ENCODE assay signal across 8 cellular contexts in genomic region chr6:137234505-137234863, GRCh38. TPM values are rescaled to one million over a fixed set of nuclear protein-coding genes. Genes with fewer than 3 reads are reported as not detected.
DNase-seq lines count a peak whose midpoint lies in the region.

No MANE protein-coding gene starts in this region.

- no peak overlapping the region for H3K27ac Mint-ChIP-seq in stimulated activated naive CD8-positive, alpha-beta T cell treated with anti-CD3 and anti-CD28 coated beads, Interleukin-15, Interleukin-2, amounts not matched to agents 100 ng/mL and 50 ng/mL, for 24 hours

- H3K4me3 Mint-ChIP-seq in stimulated activated naive CD8-positive, alpha-beta T cell treated with anti-CD3 and anti-CD28 coated beads, Interleukin-15, Interleukin-2, amounts not matched to agents 100 ng/mL and 50 ng/mL, for 24 hours = peak overlapping the region; percentile 65

- peaks cover 6% of the 10 kb centered on the region for H3K9me3 Mint-ChIP-seq in stimulated activated naive CD8-positive, alpha-beta T cell treated with anti-CD3 and anti-CD28 coated beads, Interleukin-15, Interleukin-2, amounts not matched to agents 100 ng/mL and 50 ng/mL, for 24 hours

- H3K36me3 Mint-ChIP-seq in stimulated activated naive CD8-positive, alpha-beta T cell treated with anti-CD3 and anti-CD28 coated beads, Interleukin-15, Interleukin-2, amounts not matched to agents 100 ng/mL and 50 ng/mL, for 24 hours (ENCODE audit: low read depth) = peaks cover 4% of the 10 kb centered on the region

- peaks cover 54% of the 10 kb centered on the region for H3K4me1 Mint-ChIP-seq in stimulated activated naive CD8-positive, alpha-beta T cell treated with anti-CD3 and anti-CD28 coated beads, Interleukin-15, Interleukin-2, amounts not matched to agents 100 ng/mL and 50 ng/mL, for 24 hours (ENCODE audit: low read depth)

- no peaks in the 10 kb centered on the region for H3K27me3 Mint-ChIP-seq in stimulated activated naive CD8-positive, alpha-beta T cell treated with anti-CD3 and anti-CD28 coated beads, Interleukin-15, Interleukin-2, amounts not matched to agents 100 ng/mL and 50 ng/mL, for 24 hours

- peak; percentile 14 for DNase-seq in stimulated activated CD4-positive, alpha-beta T cell treated with anti-CD3 and anti-CD28 coated beads, Interleukin-4, amount 100 ng/mL, for 24 hours
- no peak for DNase-seq in stimulated activated CD4-positive, alpha-beta T cell treated with anti-CD3 and anti-CD28 coated beads, Interleukin-2, amount 100 ng/mL, for 24 hours
- DNase-seq in M059J (ENCODE audit: low read depth) = peak; percentile 26
- peak; percentile 46 for DNase-seq in central memory CD4-positive, alpha-beta T cell
- DNase-seq in activated CD4-positive, CD25-positive, alpha-beta regulatory T cell (lab: John Stamatoyannopoulos, UW) = no peak
- no peak for DNase-seq in hippocampal formation (lab: John Stamatoyannopoulos, UW)
- DNase-seq in cerebellar cortex (ENCODE audit: low spot score) = no peak

RNA-seq across cellular contexts. Expression of gene IFNGR1, which starts 15.3 kb away (rescaled TPM):
- total RNA-seq in M059J (2014; rRNA removed; shearing (Covaris generic)) = 74.9 and 87.3 TPM in 2 replicates

Comparison
In these comparisons a context has a peak if more than half of its experiments do, and no peak if none do; other contexts are left out.
1. DNase-seq: peak in stimulated activated CD4-positive, alpha-beta T cell treated with anti-CD3 and anti-CD28 coated beads, Interleukin-4, amount 100 ng/mL, for 24 hours (single experiment), M059J (single experiment) and central memory CD4-positive, alpha-beta T cell (single experiment); none in stimulated activated CD4-positive, alpha-beta T cell treated with anti-CD3 and anti-CD28 coated beads, Interleukin-2, amount 100 ng/mL, for 24 hours (0 of 2), activated CD4-positive, CD25-positive, alpha-beta regulatory T cell (0 of 4), hippocampal formation (0 of 2) and cerebellar cortex (single experiment).